In the genomic region with DNA sequence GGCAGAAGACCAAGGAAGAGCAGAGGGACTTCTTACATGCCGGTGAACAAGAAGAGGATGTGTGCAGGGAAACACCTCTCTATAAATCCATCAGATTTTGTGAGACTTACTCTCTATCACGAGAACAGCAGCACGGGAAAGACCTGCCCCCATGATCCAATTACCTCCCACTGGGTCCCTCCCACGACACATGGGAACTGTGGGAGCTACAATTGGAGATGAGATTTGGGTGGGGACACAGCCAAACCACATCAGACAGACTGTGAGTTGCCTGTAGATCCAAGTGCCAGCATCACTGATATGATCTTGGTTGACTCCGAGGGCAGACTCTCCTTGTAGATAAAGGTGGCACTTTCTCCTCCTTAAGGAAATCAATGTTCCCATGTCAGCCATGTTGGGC, we compare ENCODE assay signal across 2 cellular contexts.
TF ChIP-seq lines count a peak whose summit lies in the region.

No MANE protein-coding gene starts in this region.

TF ChIP-seq in IMR-90, 13 proteins besides CTCF, POLR2A, EP300 and RAD21:
- TF ChIP-seq MAZ (IDR thresholded peaks at IDR 0.05; ENCODE audit: borderline replicate concordance, low read depth, low read length) (no peak), MAFK (IDR thresholded peaks at IDR 0.05; ENCODE audit: low read depth, low read length) (no peak), MXI1 (IDR thresholded peaks at IDR 0.05; ENCODE audit: borderline replicate concordance, low read depth, low read length) (no peak), FOS (IDR thresholded peaks at IDR 0.05; ENCODE audit: low read depth, low read length) (no peak), CHD1 (IDR thresholded peaks at IDR 0.05; ENCODE audit: low read depth, low read length) (no peak), CEBPB (IDR thresholded peaks at IDR 0.05; ENCODE audit: low read depth, low read length) (no peak), BHLHE40 (IDR thresholded peaks at IDR 0.05; ENCODE audit: low read depth, low read length) (no peak), RFX5 (IDR thresholded peaks at IDR 0.05; ENCODE audit: low read depth, low read length) (no peak), NFE2L2 (IDR thresholded peaks at IDR 0.05; ENCODE audit: low read depth, low read length) (no peak), RCOR1 (IDR thresholded peaks at IDR 0.05; ENCODE audit: insufficient replicate concordance, low read length) (no peak), SMC3 (IDR thresholded peaks at IDR 0.05; ENCODE audit: low read depth, low read length) (no peak)
- TF ChIP-seq, protein P1, sequence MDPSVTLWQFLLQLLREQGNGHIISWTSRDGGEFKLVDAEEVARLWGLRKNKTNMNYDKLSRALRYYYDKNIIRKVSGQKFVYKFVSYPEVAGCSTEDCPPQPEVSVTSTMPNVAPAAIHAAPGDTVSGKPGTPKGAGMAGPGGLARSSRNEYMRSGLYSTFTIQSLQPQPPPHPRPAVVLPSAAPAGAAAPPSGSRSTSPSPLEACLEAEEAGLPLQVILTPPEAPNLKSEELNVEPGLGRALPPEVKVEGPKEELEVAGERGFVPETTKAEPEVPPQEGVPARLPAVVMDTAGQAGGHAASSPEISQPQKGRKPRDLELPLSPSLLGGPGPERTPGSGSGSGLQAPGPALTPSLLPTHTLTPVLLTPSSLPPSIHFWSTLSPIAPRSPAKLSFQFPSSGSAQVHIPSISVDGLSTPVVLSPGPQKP (IDR thresholded peaks at IDR 0.05; ENCODE audit: borderline replicate concordance, low read depth, low read length), result no peak
- TF ChIP-seq, protein P2, sequence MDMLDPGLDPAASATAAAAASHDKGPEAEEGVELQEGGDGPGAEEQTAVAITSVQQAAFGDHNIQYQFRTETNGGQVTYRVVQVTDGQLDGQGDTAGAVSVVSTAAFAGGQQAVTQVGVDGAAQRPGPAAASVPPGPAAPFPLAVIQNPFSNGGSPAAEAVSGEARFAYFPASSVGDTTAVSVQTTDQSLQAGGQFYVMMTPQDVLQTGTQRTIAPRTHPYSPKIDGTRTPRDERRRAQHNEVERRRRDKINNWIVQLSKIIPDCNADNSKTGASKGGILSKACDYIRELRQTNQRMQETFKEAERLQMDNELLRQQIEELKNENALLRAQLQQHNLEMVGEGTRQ (IDR thresholded peaks at IDR 0.05; ENCODE audit: low read depth, low read length), result no peak

TF ChIP-seq in H1, 55 proteins besides CTCF, POLR2A, EP300 and RAD21:
- TF ChIP-seq YY1 (IDR thresholded peaks at IDR 0.05; ENCODE audit: low read depth, low read length) (no peak), HDAC6 (IDR thresholded peaks at IDR 0.05; ENCODE audit: low read depth, low read length) (no peak), SAP30 (IDR thresholded peaks at IDR 0.05; ENCODE audit: insufficient read depth, insufficient replicate concordance, low read length) (no peak), GTF2F1 (IDR thresholded peaks at IDR 0.05; ENCODE audit: borderline replicate concordance, low read depth, low read length) (no peak), KDM5A (IDR thresholded peaks at IDR 0.05; ENCODE audit: low read length) (no peak)
- TF ChIP-seq, protein P2 (IDR thresholded peaks at IDR 0.05; ENCODE audit: low read length), result no peak
- TF ChIP-seq, protein P3, sequence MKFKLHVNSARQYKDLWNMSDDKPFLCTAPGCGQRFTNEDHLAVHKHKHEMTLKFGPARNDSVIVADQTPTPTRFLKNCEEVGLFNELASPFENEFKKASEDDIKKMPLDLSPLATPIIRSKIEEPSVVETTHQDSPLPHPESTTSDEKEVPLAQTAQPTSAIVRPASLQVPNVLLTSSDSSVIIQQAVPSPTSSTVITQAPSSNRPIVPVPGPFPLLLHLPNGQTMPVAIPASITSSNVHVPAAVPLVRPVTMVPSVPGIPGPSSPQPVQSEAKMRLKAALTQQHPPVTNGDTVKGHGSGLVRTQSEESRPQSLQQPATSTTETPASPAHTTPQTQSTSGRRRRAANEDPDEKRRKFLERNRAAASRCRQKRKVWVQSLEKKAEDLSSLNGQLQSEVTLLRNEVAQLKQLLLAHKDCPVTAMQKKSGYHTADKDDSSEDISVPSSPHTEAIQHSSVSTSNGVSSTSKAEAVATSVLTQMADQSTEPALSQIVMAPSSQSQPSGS (IDR thresholded peaks at IDR 0.05; ENCODE audit: low read length), result no peak
